In the genomic region with DNA sequence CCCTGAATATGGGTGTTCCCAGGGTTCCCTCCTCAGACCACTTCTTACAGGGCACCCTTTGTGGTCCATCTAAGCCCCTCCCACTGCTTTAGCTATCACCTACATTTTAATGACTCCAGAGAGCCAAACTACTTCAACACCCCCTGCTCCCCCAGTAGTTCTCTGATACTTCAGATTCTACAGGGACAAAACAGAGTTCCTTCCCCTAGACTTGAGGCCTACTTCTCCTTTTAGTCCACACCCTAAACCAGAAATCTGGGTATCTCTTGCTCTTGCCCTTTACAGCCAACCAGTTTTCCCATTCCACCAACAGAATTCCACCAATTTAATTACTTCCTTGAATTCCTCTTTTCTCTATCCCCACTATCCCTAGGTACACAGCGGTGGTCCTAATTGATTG, we compare ENCODE assay signal across 10 cellular contexts.
DNase-seq lines count a peak whose midpoint lies in the region; ATAC-seq and TF ChIP-seq lines count a peak whose summit lies in the region.
"Had no signal": no experiment of that assay in that cellular context is flagged by ENCODE, and none has a peak within 500 bp of the region (broad histone marks: within the 10 kb centered on the region; RNA-seq: fewer than 3 reads in every experiment).

No MANE protein-coding gene starts in this region.

- no peak overlapping the region for H3K18ac ChIP-seq in IMR-90 (ENCODE audit: low read depth, low read length)

- peaks cover 8% of the 10 kb centered on the region for H3K36me3 ChIP-seq in CD4-positive, CD25-positive, alpha-beta regulatory T cell (ENCODE audit: control insufficient read depth, insufficient read depth, low read length)
- H3K36me3 ChIP-seq in IMR-90 (ENCODE audit: control insufficient read depth, insufficient read depth, low read length) (peaks cover 5% of the 10 kb centered on the region; the same call in 1 of the 2 replicates), adrenal gland (replicated peaks in 1 of 2) (no peaks in the 10 kb centered on the region)

- no peak for TF ChIP-seq RAD21 in IMR-90 (IDR thresholded peaks at IDR 0.05; ENCODE audit: low read length)

- H2AFZ ChIP-seq in IMR-90 (replicated peaks; ENCODE audit: low read length, poor library complexity) = no peak overlapping the region

- H3K4me2 ChIP-seq in IMR-90 (ENCODE audit: low read depth, low read length) = no peak overlapping the region

- intact Hi-C loops in IMR-90 (cut with micrococcal nuclease) (loop anchor here (10.0 kb wide), 2 partner anchors 292 to 792 kb away; no protein-coding TSS in a partner anchor), activated B cell treated with CpG ODN at 0.5 μM for 24 hours (cut with micrococcal nuclease) (loop anchor here (1.0 to 10.0 kb wide), 5 partner anchors 8 to 680 kb away; a partner anchor contains a TSS), adrenal gland (cut with DNase I) (no loop called here)

- no peaks in the 10 kb centered on the region for H3K36me3 Mint-ChIP-seq in CD4-positive, CD25-positive, alpha-beta regulatory T cell
- peaks cover 35% of the 10 kb centered on the region for H3K36me3 Mint-ChIP-seq in activated B cell treated with CpG ODN at 0.5 μM for 24 hours (ENCODE audit: low read depth)
- peaks cover 4% of the 10 kb centered on the region for H3K36me3 Mint-ChIP-seq in natural killer cell treated with Interleukin-12 subunit alpha and Interleukin-12 subunit beta and Interleukin-15 and Interleukin-18, amount 100 ng/mL, for 72 hours
- H3K36me3 Mint-ChIP-seq: WTC11 had no signal

- no peak overlapping the region for H2BK120ac ChIP-seq in IMR-90 (ENCODE audit: low read depth, low read length)

- no peaks in the 10 kb centered on the region for H3K9me3 ChIP-seq in CD4-positive, CD25-positive, alpha-beta regulatory T cell (ENCODE audit: control insufficient read depth in 2 of 2, low read length in 2 of 2)
- H3K9me3 ChIP-seq in IMR-90 (ENCODE audit: control insufficient read depth, insufficient read depth, low read length) = no peaks in the 10 kb centered on the region
- no peaks in the 10 kb centered on the region for H3K9me3 ChIP-seq in adrenal gland (replicated peaks in 1 of 3)

- peak overlapping the region; percentile 14; the same call in 1 of the 2 replicates for H3K14ac ChIP-seq in IMR-90 (replicated peaks; ENCODE audit: low read depth, low read length)

- 0 out of 4 replicates have a peak overlapping the region, but pooled peaks of 1 of the 2 experiments have one; percentile 0 for H4K8ac ChIP-seq in IMR-90 (ENCODE audit: low read depth in 2 of 2, low read length in 2 of 2)

- peaks cover 11% of the 10 kb centered on the region for H3K27me3 Mint-ChIP-seq in CD4-positive, CD25-positive, alpha-beta regulatory T cell
- no peaks in the 10 kb centered on the region for H3K27me3 Mint-ChIP-seq in activated B cell treated with CpG ODN at 0.5 μM for 24 hours
- H3K27me3 Mint-ChIP-seq in natural killer cell treated with Interleukin-12 subunit alpha and Interleukin-12 subunit beta and Interleukin-15 and Interleukin-18, amount 100 ng/mL, for 72 hours = no peaks in the 10 kb centered on the region

- H3K27ac Mint-ChIP-seq in CD4-positive, CD25-positive, alpha-beta regulatory T cell = peak overlapping the region; percentile 87 to 95 (median 93)
- H3K27ac Mint-ChIP-seq in activated B cell treated with CpG ODN at 0.5 μM for 24 hours = peak overlapping the region; percentile 95
- peak overlapping the region; percentile 82 to 88 for H3K27ac Mint-ChIP-seq in natural killer cell treated with Interleukin-12 subunit alpha and Interleukin-12 subunit beta and Interleukin-15 and Interleukin-18, amount 100 ng/mL, for 72 hours
- H3K27ac Mint-ChIP-seq: WTC11 had no signal

- no peak for DNase-seq in CD4-positive, CD25-positive, alpha-beta regulatory T cell
- no peak for DNase-seq in IMR-90
- no peak for DNase-seq in activated B cell treated with CpG ODN at 0.5 μM for 24 hours
- DNase-seq in natural killer cell treated with Interleukin-12 subunit alpha and Interleukin-12 subunit beta and Interleukin-15 and Interleukin-18, amount 100 ng/mL, for 72 hours (ENCODE audit: low spot score) = no peak
- no peak for DNase-seq in SW480 (ENCODE audit: low spot score)
- no peak for DNase-seq in adrenal gland
- DNase-seq in ecto neural progenitor cell (ENCODE audit: low spot score) = no peak
- no peak for DNase-seq in NCI-H1694 treated with DMSO at 0.1 percent for 48 hours (lab: John Stamatoyannopoulos, UW)
- DNase-seq: NCI-H2227 treated with DMSO at 0.1 percent for 48 hours had no signal

- H3K27ac ChIP-seq in CD4-positive, CD25-positive, alpha-beta regulatory T cell (ENCODE audit: insufficient read depth, low read length, poor library complexity, severe bottlenecking) = peak overlapping the region; percentile 99
- H3K27ac ChIP-seq in IMR-90 (ENCODE audit: insufficient read depth, low read length) = no peak overlapping the region
- H3K27ac ChIP-seq in adrenal gland = peak overlapping the region in 2 of 5 donors; percentile 32 to 100

- no peak overlapping the region for H2BK15ac ChIP-seq in IMR-90 (ENCODE audit: low read depth, low read length)

- no peak overlapping the region for H4K5ac ChIP-seq in IMR-90 (ENCODE audit: low read depth, low read length)

- H3K23ac ChIP-seq in IMR-90 (ENCODE audit: low read depth, low read length) = peak overlapping the region; percentile 38; the same call in 1 of the 2 replicates

- H3K79me1 ChIP-seq in IMR-90 (ENCODE audit: low read depth in 1 of 2, low read length in 2 of 2) = peaks cover 17 to 41% of the 10 kb centered on the region in 2 experiments

- peaks cover 33 to 61% (median 42%) of the 10 kb centered on the region in 4 donors for H3K4me1 Mint-ChIP-seq in CD4-positive, CD25-positive, alpha-beta regulatory T cell
- peaks cover 54% of the 10 kb centered on the region for H3K4me1 Mint-ChIP-seq in activated B cell treated with CpG ODN at 0.5 μM for 24 hours
- peaks cover 46 to 49% of the 10 kb centered on the region in 2 donors for H3K4me1 Mint-ChIP-seq in natural killer cell treated with Interleukin-12 subunit alpha and Interleukin-12 subunit beta and Interleukin-15 and Interleukin-18, amount 100 ng/mL, for 72 hours (ENCODE audit: low read depth in 2 of 2)

- H3K56ac ChIP-seq in IMR-90 (ENCODE audit: extremely low read depth, insufficient read depth, low read length) = no peak overlapping the region

- H3K4me3 ChIP-seq in CD4-positive, CD25-positive, alpha-beta regulatory T cell (ENCODE audit: low read depth, low read length) = peak overlapping the region; percentile 92
- H3K4me3 ChIP-seq in IMR-90 (ENCODE audit: insufficient read depth, low read depth, low read length) (no peak overlapping the region), adrenal gland (peak overlapping the region in 1 of 4 donors; percentile 96)

- POLR2A ChIA-PET in IMR-90 (lab: Charles Lee; ENCODE audit: unreplicated experiment) (no interaction called here), activated B cell treated with CpG ODN at 0.5 μM for 24 hours (lab: Charles Lee) (interaction anchor here (0.6 to 16.0 kb wide), 7 partner anchors 11 to 678 kb away, joined by 3 to 1044 read pairs (median 14); a partner anchor contains a TSS)

- no TSS peak for BruUV-seq in IMR-90 (replicated peaks; lab: Mats Ljungman, UMichigan)

- H3K9me3 Mint-ChIP-seq in CD4-positive, CD25-positive, alpha-beta regulatory T cell = no peaks in the 10 kb centered on the region
- H3K9me3 Mint-ChIP-seq in activated B cell treated with CpG ODN at 0.5 μM for 24 hours = no peaks in the 10 kb centered on the region
- no peaks in the 10 kb centered on the region for H3K9me3 Mint-ChIP-seq in natural killer cell treated with Interleukin-12 subunit alpha and Interleukin-12 subunit beta and Interleukin-15 and Interleukin-18, amount 100 ng/mL, for 72 hours
- H3K9me3 Mint-ChIP-seq: WTC11 had no signal

- no peak overlapping the region for H2BK5ac ChIP-seq in IMR-90 (ENCODE audit: low read depth, low read length, poor library complexity, severe bottlenecking)

- dilution Hi-C loops in IMR-90 (cut with HindIII; ENCODE audit: low sequenced_read_pairs, unreplicated experiment) = no loop called here

- no peak overlapping the region for H4K91ac ChIP-seq in IMR-90 (ENCODE audit: insufficient read depth, low read depth, low read length)

- no peak overlapping the region for H2BK20ac ChIP-seq in IMR-90 (ENCODE audit: low read depth, low read length)

- H2AK5ac ChIP-seq in IMR-90 (ENCODE audit: low read depth, low read length) = no peak overlapping the region; the same call in 1 of the 2 replicates

- TF ChIP-seq POLR2A in IMR-90 (IDR thresholded peaks at IDR 0.05; ENCODE audit: low read depth, low read length) = no peak
- TF ChIP-seq POLR2A in adrenal gland (IDR thresholded peaks at IDR 0.05) = no peak

- ATAC-seq in CD4-positive, CD25-positive, alpha-beta regulatory T cell (ENCODE audit: low read depth in 2 of 2) = no peak
- ATAC-seq in IMR-90 (ENCODE audit: low read depth) = no peak
- no peak for ATAC-seq in activated B cell treated with CpG ODN at 0.5 μM for 24 hours (ENCODE audit: low read depth)
- ATAC-seq in natural killer cell treated with Interleukin-12 subunit alpha and Interleukin-12 subunit beta and Interleukin-15 and Interleukin-18, amount 100 ng/mL, for 72 hours = no peak
- ATAC-seq: WTC11 had no signal

- TF ChIP-seq CTCF in IMR-90 (conservative IDR thresholded peaks at IDR 0.05; ENCODE audit: low read depth, low read length) = no peak
- no peak for TF ChIP-seq CTCF in activated B cell treated with CpG ODN at 0.5 μM for 24 hours (IDR thresholded peaks at IDR 0.05)
- no peak for TF ChIP-seq CTCF in adrenal gland (IDR thresholded peaks at IDR 0.05)

- H3K9ac ChIP-seq in IMR-90 (ENCODE audit: low read depth, low read length) = no peak overlapping the region

- peaks cover 19% of the 10 kb centered on the region; the same call in 1 of the 2 replicates for H4K20me1 ChIP-seq in IMR-90 (ENCODE audit: insufficient read depth, low read length)

- H3K4ac ChIP-seq in IMR-90 (ENCODE audit: low read depth, low read length) = no peak overlapping the region; the same call in 1 of the 2 replicates

- peak overlapping the region; percentile 5 to 94 (median 92) for H3K4me3 Mint-ChIP-seq in CD4-positive, CD25-positive, alpha-beta regulatory T cell
- H3K4me3 Mint-ChIP-seq in activated B cell treated with CpG ODN at 0.5 μM for 24 hours = peak overlapping the region; percentile 87
- H3K4me3 Mint-ChIP-seq in natural killer cell treated with Interleukin-12 subunit alpha and Interleukin-12 subunit beta and Interleukin-15 and Interleukin-18, amount 100 ng/mL, for 72 hours = peak overlapping the region; percentile 85

- H3K27me3 ChIP-seq in CD4-positive, CD25-positive, alpha-beta regulatory T cell (ENCODE audit: control insufficient read depth, insufficient read depth, low read length) = no peaks in the 10 kb centered on the region
- H3K27me3 ChIP-seq in IMR-90 (ENCODE audit: control insufficient read depth, insufficient read depth, low read length) (no peaks in the 10 kb centered on the region), adrenal gland (no peaks in the 10 kb centered on the region)

- peaks cover 11% of the 10 kb centered on the region for H3K9me1 ChIP-seq in IMR-90 (ENCODE audit: insufficient read depth, low read length)

- no peak overlapping the region for H2AK9ac ChIP-seq in IMR-90 (replicated peaks; ENCODE audit: low read depth, low read length, poor library complexity)

- peaks cover 49% of the 10 kb centered on the region for H3K4me1 ChIP-seq in CD4-positive, CD25-positive, alpha-beta regulatory T cell (ENCODE audit: control insufficient read depth, insufficient read depth, low read length, poor library complexity, severe bottlenecking)
- H3K4me1 ChIP-seq in IMR-90 (ENCODE audit: control insufficient read depth, insufficient read depth, low read length) (peaks cover 7% of the 10 kb centered on the region), adrenal gland (replicated peaks in 1 of 2) (peaks cover 10 to 38% of the 10 kb centered on the region in 2 donors)

- no CpG with 5 or more reads among the region's 1 CpG for WGBS in IMR-90 (ENCODE audit: extremely low coverage in 2 of 2, insufficient read length in 1 of 2), 2 experiments
- 92 to 100% (median 96%) methylated on average over 1 of the region's 1 CpG for WGBS in adrenal gland, 4 donors

- in situ Hi-C loops in IMR-90 (cut with MboI; ENCODE audit: low sequenced_read_pairs) = no loop called here

- CTCF ChIA-PET in IMR-90 (lab: Yijun Ruan, JAX) = no interaction called here
- CTCF ChIA-PET in activated B cell treated with CpG ODN at 0.5 μM for 24 hours (lab: Charles Lee) = interaction anchor here (0.7 to 1.3 kb wide), 2 partner anchors 38 to 53 kb away, joined by 3 to 7 read pairs; no protein-coding TSS in a partner anchor

Comparison
In these comparisons a context has a peak if more than half of its experiments do, and no peak if none do; other contexts are left out.
1. intact Hi-C loops: an anchor here in IMR-90 (10.0 kb wide) and activated B cell treated with CpG ODN at 0.5 μM for 24 hours (1.0 to 10.0 kb wide); none called in adrenal gland.